ENCODE assay signal across 8 cellular contexts in genomic region chr20:10611357-10611756, GRCh38.
DNase-seq lines count a peak whose midpoint lies in the region; ATAC-seq and TF ChIP-seq lines count a peak whose summit lies in the region.

No MANE protein-coding gene starts in this region.

- peak overlapping the region; percentile 86 to 87 for H3K27ac ChIP-seq in ascending aorta

- H3K4me3 ChIP-seq in ascending aorta, result no peak overlapping the region

- POLR2A ChIA-PET in activated CD8-positive, alpha-beta T cell treated with anti-CD3 and anti-CD28 coated beads for 36 hours (lab: Charles Lee), result no interaction called here
- POLR2A ChIA-PET in activated CD8-positive, alpha-beta T cell treated with anti-CD3 and anti-CD28 coated beads, Interleukin-2, amount 10 ng/mL, durations not matched to agents 7 days and 5 days (lab: Charles Lee), result no interaction called here

- ATAC-seq in activated CD8-positive, alpha-beta T cell treated with anti-CD3 and anti-CD28 coated beads for 36 hours, result no peak
- no peak for ATAC-seq in activated CD8-positive, alpha-beta T cell treated with anti-CD3 and anti-CD28 coated beads, Interleukin-2, amount 10 ng/mL, durations not matched to agents 7 days and 5 days
- ATAC-seq in HG03175 (IDR thresholded peaks at IDR 0.05; ENCODE audit: unreplicated experiment), result peak; percentile 81

- peaks cover 17% of the 10 kb centered on the region for H3K36me3 Mint-ChIP-seq in activated CD8-positive, alpha-beta T cell treated with anti-CD3 and anti-CD28 coated beads for 36 hours (ENCODE audit: low read depth)
- peaks cover 8% of the 10 kb centered on the region for H3K36me3 Mint-ChIP-seq in activated CD8-positive, alpha-beta T cell treated with anti-CD3 and anti-CD28 coated beads, Interleukin-2, amount 10 ng/mL, durations not matched to agents 7 days and 5 days (ENCODE audit: low read depth)

- no peaks in the 10 kb centered on the region for H3K9me3 ChIP-seq in ascending aorta

- intact Hi-C loops in activated CD8-positive, alpha-beta T cell treated with anti-CD3 and anti-CD28 coated beads for 36 hours (cut with micrococcal nuclease), result no loop called here
- intact Hi-C loops in ascending aorta (cut with DNase I), result no loop called here

- CTCF ChIA-PET in activated CD8-positive, alpha-beta T cell treated with anti-CD3 and anti-CD28 coated beads for 36 hours (lab: Charles Lee), result no interaction called here
- CTCF ChIA-PET in activated CD8-positive, alpha-beta T cell treated with anti-CD3 and anti-CD28 coated beads, Interleukin-2, amount 10 ng/mL, durations not matched to agents 7 days and 5 days (lab: Charles Lee), result interaction anchor here (1.4 kb wide), 1 partner anchor 34 kb away, joined by 3 read pairs; no protein-coding TSS in a partner anchor

- no peaks in the 10 kb centered on the region for H3K36me3 ChIP-seq in ascending aorta

- no peaks in the 10 kb centered on the region for H3K9me3 Mint-ChIP-seq in activated CD8-positive, alpha-beta T cell treated with anti-CD3 and anti-CD28 coated beads for 36 hours
- H3K9me3 Mint-ChIP-seq in activated CD8-positive, alpha-beta T cell treated with anti-CD3 and anti-CD28 coated beads, Interleukin-2, amount 10 ng/mL, durations not matched to agents 7 days and 5 days (ENCODE audit: insufficient read depth), result no peaks in the 10 kb centered on the region

- TF ChIP-seq CTCF in activated CD8-positive, alpha-beta T cell treated with anti-CD3 and anti-CD28 coated beads for 36 hours (IDR thresholded peaks at IDR 0.05), result no peak
- TF ChIP-seq CTCF in ascending aorta (IDR thresholded peaks at IDR 0.05), result peak in 2 of 3 experiments; percentile 24 to 35

- peak; percentile 18 for DNase-seq in activated CD8-positive, alpha-beta T cell treated with anti-CD3 and anti-CD28 coated beads for 36 hours
- DNase-seq in activated CD8-positive, alpha-beta T cell treated with anti-CD3 and anti-CD28 coated beads, Interleukin-2, amount 10 ng/mL, durations not matched to agents 7 days and 5 days, result no peak
- no peak for DNase-seq in ascending aorta (ENCODE audit: low spot score in 2 of 2)
- peak; percentile 28 for DNase-seq in kidney tubule cell (ENCODE audit: low spot score)
- no peak for DNase-seq in NCI-H345 treated with DMSO at 0.1 percent for 48 hours (lab: John Stamatoyannopoulos, UW; ENCODE audit: unreplicated experiment)
- DNase-seq in stimulated activated CD4-positive, alpha-beta T cell treated with anti-CD3 and anti-CD28 coated beads, Interleukin-2, amount 100 ng/mL, for 48 hours, result no peak
- DNase-seq in T1000 (lab: John Stamatoyannopoulos, UW), result no peak

- no peaks in the 10 kb centered on the region for H3K4me1 Mint-ChIP-seq in activated CD8-positive, alpha-beta T cell treated with anti-CD3 and anti-CD28 coated beads for 36 hours (ENCODE audit: low read depth)
- H3K4me1 Mint-ChIP-seq in activated CD8-positive, alpha-beta T cell treated with anti-CD3 and anti-CD28 coated beads, Interleukin-2, amount 10 ng/mL, durations not matched to agents 7 days and 5 days (ENCODE audit: low read depth), result no peaks in the 10 kb centered on the region

- peaks cover 0 to 32% of the 10 kb centered on the region in 2 donors for H3K4me1 ChIP-seq in ascending aorta

- no peak overlapping the region for H3K27ac Mint-ChIP-seq in activated CD8-positive, alpha-beta T cell treated with anti-CD3 and anti-CD28 coated beads for 36 hours
- H3K27ac Mint-ChIP-seq in activated CD8-positive, alpha-beta T cell treated with anti-CD3 and anti-CD28 coated beads, Interleukin-2, amount 10 ng/mL, durations not matched to agents 7 days and 5 days, result no peak overlapping the region

- no peaks in the 10 kb centered on the region for H3K27me3 Mint-ChIP-seq in activated CD8-positive, alpha-beta T cell treated with anti-CD3 and anti-CD28 coated beads for 36 hours
- H3K27me3 Mint-ChIP-seq in activated CD8-positive, alpha-beta T cell treated with anti-CD3 and anti-CD28 coated beads, Interleukin-2, amount 10 ng/mL, durations not matched to agents 7 days and 5 days (ENCODE audit: low read depth), result no peaks in the 10 kb centered on the region

- H3K4me3 Mint-ChIP-seq in activated CD8-positive, alpha-beta T cell treated with anti-CD3 and anti-CD28 coated beads for 36 hours, result no peak overlapping the region
- no peak overlapping the region for H3K4me3 Mint-ChIP-seq in activated CD8-positive, alpha-beta T cell treated with anti-CD3 and anti-CD28 coated beads, Interleukin-2, amount 10 ng/mL, durations not matched to agents 7 days and 5 days

- no peaks in the 10 kb centered on the region for H3K27me3 ChIP-seq in ascending aorta

Comparison
In these comparisons a context has a peak if more than half of its experiments do, and no peak if none do; other contexts are left out.
1. DNase-seq: peak in activated CD8-positive, alpha-beta T cell treated with anti-CD3 and anti-CD28 coated beads for 36 hours (single experiment) and kidney tubule cell (single experiment); none in activated CD8-positive, alpha-beta T cell treated with anti-CD3 and anti-CD28 coated beads, Interleukin-2, amount 10 ng/mL, durations not matched to agents 7 days and 5 days (single experiment), ascending aorta (0 of 2), NCI-H345 treated with DMSO at 0.1 percent for 48 hours (single experiment), stimulated activated CD4-positive, alpha-beta T cell treated with anti-CD3 and anti-CD28 coated beads, Interleukin-2, amount 100 ng/mL, for 48 hours (0 of 2) and T1000 (single experiment).